In the genomic region with DNA sequence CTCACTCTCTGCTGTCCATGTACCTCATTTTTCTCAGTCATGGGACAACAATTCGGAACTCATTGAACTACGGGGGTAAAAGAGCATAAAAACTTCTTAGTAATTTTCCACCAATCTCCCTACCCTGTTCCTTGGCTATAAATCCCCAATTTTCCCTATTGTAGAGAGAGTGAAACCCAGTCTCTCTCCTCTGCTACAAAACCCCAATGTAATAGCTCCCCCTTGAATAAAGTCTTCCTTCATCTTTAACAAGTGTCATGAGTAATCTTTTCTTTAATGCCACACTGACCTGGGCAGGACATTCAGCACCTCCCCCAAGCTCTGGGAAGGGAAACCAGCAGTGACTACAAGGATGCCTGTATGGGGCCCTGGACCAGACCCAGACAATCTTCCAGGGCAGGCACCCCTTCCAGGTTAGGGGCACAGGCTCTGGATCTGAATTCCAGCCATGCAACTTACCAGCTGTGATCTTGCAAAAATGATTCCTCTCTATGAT, we compare ENCODE assay signal across 8 cellular contexts.
A peak's percentile ranks its signal among the peaks of the same experiment; 100 is the strongest.
DNase-seq lines count a peak whose midpoint lies in the region; ATAC-seq and TF ChIP-seq lines count a peak whose summit lies in the region.

No MANE protein-coding gene starts in this region.

- peaks cover 4% of the 10 kb centered on the region for H3K9me3 Mint-ChIP-seq in memory B cell

- H3K27me3 ChIP-seq in HL-60 (ENCODE audit: insufficient read depth, poor library complexity, severe bottlenecking) = no peaks in the 10 kb centered on the region

- peaks cover 3% of the 10 kb centered on the region for H3K36me3 Mint-ChIP-seq in memory B cell

- peak; percentile 56 for DNase-seq in NOMO-1 treated with dmso at 0.1 percent for 144 hours (lab: John Stamatoyannopoulos, UW; ENCODE audit: unreplicated experiment)
- DNase-seq in NOMO-1 treated with DMSO at 0.1 percent for 48 hours (lab: John Stamatoyannopoulos, UW; ENCODE audit: unreplicated experiment) = no peak
- no peak for DNase-seq in HL-60 (ENCODE audit: low read depth in 1 of 2, low spot score in 1 of 2)
- no peak for DNase-seq in memory B cell (ENCODE audit: low spot score in 2 of 2)
- no peak for DNase-seq in NCI-H524 (lab: John Stamatoyannopoulos, UW)
- DNase-seq in SKM-1 (lab: John Stamatoyannopoulos, UW; ENCODE audit: unreplicated experiment) = no peak
- DNase-seq in NCI-H524 treated with DMSO at 0.1 percent for 48 hours (lab: John Stamatoyannopoulos, UW) = no peak

- peaks cover 30% of the 10 kb centered on the region for H3K4me1 Mint-ChIP-seq in memory B cell

- peak overlapping the region; percentile 42 for H3K27ac ChIP-seq in HL-60 (replicated peaks)
- H3K27ac ChIP-seq in angular gyrus (ENCODE audit: low read depth, low read length) = peak overlapping the region; percentile 56

- no peak overlapping the region for H3K4me3 ChIP-seq in HL-60 (replicated peaks; ENCODE audit: insufficient read depth, low read length)

- no peak for TF ChIP-seq CTCF in HL-60 (IDR thresholded peaks at IDR 0.05; ENCODE audit: insufficient read depth, low read length)

- no peaks in the 10 kb centered on the region for H3K27me3 Mint-ChIP-seq in memory B cell

- no peak for ATAC-seq in memory B cell (ENCODE audit: low read depth)

- H3K27ac Mint-ChIP-seq in memory B cell = peak overlapping the region; percentile 88

- peak overlapping the region; percentile 75 for H3K4me3 Mint-ChIP-seq in memory B cell
